12 cellular contexts compared by ENCODE assay signal in genomic region chrX:37684426-37684825, GRCh38. TPM values are rescaled to one million over a fixed set of nuclear protein-coding genes. Genes with fewer than 3 reads are reported as not detected.
DNase-seq lines count a peak whose midpoint lies in the region; ATAC-seq and TF ChIP-seq lines count a peak whose summit lies in the region.
"Had no signal": no experiment of that assay in that cellular context is flagged by ENCODE, and none has a peak within 500 bp of the region (broad histone marks: within the 10 kb centered on the region; RNA-seq: fewer than 3 reads in every experiment).

No MANE protein-coding gene starts in this region.

- peaks cover 8% of the 10 kb centered on the region for H3K27me3 ChIP-seq in adrenal gland
- no peaks in the 10 kb centered on the region for H3K27me3 ChIP-seq in right cardiac atrium (ENCODE audit: control insufficient read depth, insufficient read depth)
- peaks cover 0 to 4% (median 0%) of the 10 kb centered on the region in 3 donors for H3K27me3 ChIP-seq in stomach

- H3K36me3 ChIP-seq in adrenal gland (replicated peaks in 1 of 2) (no peaks in the 10 kb centered on the region), stomach (no peaks in the 10 kb centered on the region)
- H3K36me3 ChIP-seq: neural progenitor cell had no signal

- TF ChIP-seq CTCF in adrenal gland (IDR thresholded peaks at IDR 0.05) (no peak), stomach (IDR thresholded peaks at IDR 0.05) (no peak), omental fat pad (IDR thresholded peaks at IDR 0.05) (no peak)

- ATAC-seq in right cardiac atrium: peak; percentile 75 to 79
- no peak for ATAC-seq in omental fat pad (ENCODE audit: low FRiP score)

- no peak for TF ChIP-seq EP300 in stomach (IDR thresholded peaks at IDR 0.05)

- peak overlapping the region in 3 of 5 donors; percentile 16 to 63 (median 30) for H3K27ac ChIP-seq in adrenal gland
- H3K27ac ChIP-seq in right cardiac atrium (ENCODE audit: low read length): no peak overlapping the region
- H3K27ac ChIP-seq in stomach: peak overlapping the region in 4 of 5 donors; percentile 83 to 89 (median 86)
- H3K27ac ChIP-seq: neural progenitor cell had no signal

- intact Hi-C loops in adrenal gland (cut with DNase I) (no loop called here), right cardiac atrium (cut with DNase I) (no loop called here), stomach (cut with DNase I; ENCODE audit: low total_unique reads) (no loop called here)

- no peaks in the 10 kb centered on the region for H3K4me1 ChIP-seq in adrenal gland (replicated peaks in 1 of 2)
- no peaks in the 10 kb centered on the region for H3K4me1 ChIP-seq in right cardiac atrium (ENCODE audit: control insufficient read depth, insufficient read depth, low read length)
- peaks cover 0 to 18% (median 7%) of the 10 kb centered on the region in 4 donors for H3K4me1 ChIP-seq in stomach
- H3K4me1 ChIP-seq: neural progenitor cell had no signal

- peak; percentile 8 for DNase-seq in DMS53 (lab: John Stamatoyannopoulos, UW)
- DNase-seq in DMS53 treated with DMSO at 0.1 percent for 48 hours (lab: John Stamatoyannopoulos, UW; ENCODE audit: unreplicated experiment): no peak
- DNase-seq in adrenal gland: peak in 5 of 7 donors; percentile 10 to 23 (median 16)
- DNase-seq in right cardiac atrium: no peak
- no peak for DNase-seq in stomach
- no peak for DNase-seq in amygdala (lab: John Stamatoyannopoulos, UW)
- no peak for DNase-seq in anterior cingulate cortex (lab: John Stamatoyannopoulos, UW)
- DNase-seq in omental fat pad (ENCODE audit: low spot score): no peak
- DNase-seq: activated naive CD4-positive, alpha-beta T cell treated with anti-CD3 and anti-CD28 coated beads, Interleukin-2, amount 10 ng/mL, durations not matched to agents 7 days and 5 days; KG1; T1000 had no signal

- no peak for TF ChIP-seq POLR2A in adrenal gland (IDR thresholded peaks at IDR 0.05)
- no peak for TF ChIP-seq POLR2A in stomach (IDR thresholded peaks at IDR 0.05)

- H3K4me3 ChIP-seq in adrenal gland (no peak overlapping the region), right cardiac atrium (ENCODE audit: low read length) (no peak overlapping the region), stomach (no peak overlapping the region)

- H3K9me3 ChIP-seq in adrenal gland (replicated peaks in 1 of 3) (no peaks in the 10 kb centered on the region), right cardiac atrium (ENCODE audit: control insufficient read depth, low read length) (no peaks in the 10 kb centered on the region), stomach (peaks cover 0 to 5% (median 0%) of the 10 kb centered on the region in 4 donors)

RNA-seq across cellular contexts. Expression of gene XK, which starts 1.2 kb away (rescaled TPM):
- total RNA-seq in adrenal gland (1 to 10 TPM; 1.2 to 3.8 (median 1.7) TPM), right cardiac atrium (1 to 10 TPM; 6.5 to 9.2 (median 7.7) TPM), stomach (10 to 100 TPM; 10.5 to 47.7 (median 17.0) TPM), omental fat pad (under 1 TPM in 3 of 4 donors, not detected in 1; 0.09 to 0.38 (median 0.16) TPM)
- polyA plus RNA-seq in adrenal gland (1 to 10 TPM in 1 of 3 donors, under 1 TPM in 2; 0.44 to 3.5 (median 0.72) TPM), right cardiac atrium (3.4 TPM), stomach (10 to 100 TPM in 1 of 3 donors, 1 to 10 TPM in 2; 1.1 to 11.9 (median 2.2) TPM)

Comparison
In these comparisons a context has a peak if more than half of its experiments do, and no peak if none do; other contexts are left out.
1. DNase-seq: peak in DMS53 (single experiment) and adrenal gland (5 of 7); none in DMS53 treated with DMSO at 0.1 percent for 48 hours (single experiment), right cardiac atrium (0 of 3), stomach (single experiment), amygdala (0 of 56), anterior cingulate cortex (0 of 58) and omental fat pad (single experiment).